Comparison of ENCODE assay signal across 19 cellular contexts in the genomic region with DNA sequence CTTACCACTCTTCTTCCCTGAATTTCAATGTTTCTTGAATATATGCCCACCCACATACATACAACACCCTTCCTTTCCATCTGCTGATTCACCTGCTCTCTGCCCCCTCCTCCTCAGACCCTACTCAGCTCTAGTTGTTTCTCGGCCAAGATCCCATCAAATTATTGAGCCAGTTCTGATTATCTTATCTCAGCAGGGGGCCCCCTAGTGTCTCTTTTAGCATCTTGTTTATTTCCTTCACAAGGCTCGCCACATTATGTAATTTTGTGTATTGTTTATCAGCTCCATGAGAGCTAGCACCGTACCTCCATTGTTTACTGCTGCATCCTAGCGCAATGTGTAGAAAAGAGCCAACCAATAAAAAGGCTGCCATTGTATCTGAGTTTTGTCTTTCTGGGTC.
A peak's percentile ranks its signal among the peaks of the same experiment; 100 is the strongest.
DNase-seq lines count a peak whose midpoint lies in the region; ATAC-seq and TF ChIP-seq lines count a peak whose summit lies in the region.
"Had no signal": no experiment of that assay in that cellular context is flagged by ENCODE, and none has a peak within 500 bp of the region (broad histone marks: within the 10 kb centered on the region; RNA-seq: fewer than 3 reads in every experiment).

No MANE protein-coding gene starts in this region.

- intact Hi-C loops in left ventricle myocardium inferior (cut with micrococcal nuclease): no loop called here
- intact Hi-C loops in Right ventricle myocardium inferior (cut with DNase I): no loop called here
- intact Hi-C loops in OCI-LY7 (cut with micrococcal nuclease; ENCODE audit: unreplicated experiment): no loop called here

- BruUV-seq in OCI-LY7 (replicated peaks; lab: Mats Ljungman, UMichigan): no TSS peak

- H3K4me1 ChIP-seq in left ventricle myocardium inferior (peaks cover 17% of the 10 kb centered on the region), OCI-LY7 (ENCODE audit: insufficient read depth, low read length, poor library complexity, severe bottlenecking) (no peaks in the 10 kb centered on the region)

- H3K36me3 ChIP-seq in left ventricle myocardium inferior (no peaks in the 10 kb centered on the region), OCI-LY7 (ENCODE audit: insufficient read depth, low read length) (no peaks in the 10 kb centered on the region)
- H3K36me3 ChIP-seq: cardiac muscle cell had no signal

- no peaks in the 10 kb centered on the region for H3K9me2 ChIP-seq in OCI-LY7 (ENCODE audit: insufficient read depth, low read length)

- no peak for ATAC-seq in Right ventricle myocardium inferior
- ATAC-seq: stimulated activated naive B cell treated with anti-CD40 and anti-IgM and Interleukin-4, amounts not matched to agents 10 μg/mL and 1 μg/mL and 100 μg/mL, for 72 hours had no signal

- peak; percentile 9 for TF ChIP-seq CTCF in left ventricle myocardium inferior (IDR thresholded peaks at IDR 0.05; ENCODE audit: borderline replicate concordance)
- peak; percentile 67 for TF ChIP-seq CTCF in OCI-LY7 (conservative IDR thresholded peaks at IDR 0.05; ENCODE audit: low read length)
- TF ChIP-seq CTCF in epithelial cell of proximal tubule (conservative IDR thresholded peaks at IDR 0.05; ENCODE audit: low read depth, low read length): peak; percentile 52

- H3K4me3 ChIP-seq in left ventricle myocardium inferior (no peak overlapping the region), OCI-LY7 (ENCODE audit: low read depth, low read length, poor library complexity, severe bottlenecking) (no peak overlapping the region), epithelial cell of proximal tubule (ENCODE audit: low read depth, low read length) (no peak overlapping the region)
- H3K4me3 ChIP-seq: cardiac muscle cell had no signal

- CTCF ChIA-PET in OCI-LY7 (lab: Charles Lee; ENCODE audit: unreplicated experiment): no interaction called here

- POLR2A ChIA-PET in OCI-LY7 (lab: Charles Lee): no interaction called here

- no peak for DNase-seq in left ventricle myocardium inferior
- DNase-seq in Right ventricle myocardium inferior (ENCODE audit: missing footprints): no peak
- peak; percentile 4 for DNase-seq in OCI-LY7 (ENCODE audit: low spot score)
- no peak for DNase-seq in epithelial cell of proximal tubule (ENCODE audit: low read depth)
- DNase-seq in 8988T: no peak
- no peak for DNase-seq in AG08395 (ENCODE audit: low spot score)
- DNase-seq in NCI-H748 (lab: John Stamatoyannopoulos, UW; ENCODE audit: unreplicated experiment): no peak
- no peak for DNase-seq in NCI-H446 (lab: John Stamatoyannopoulos, UW)
- DNase-seq: ACHN; activated CD8-positive, alpha-beta memory T cell treated with anti-CD3 and anti-CD28 coated beads, Interleukin-2, amount 50 U/mL, for 4 hours; activated naive CD4-positive, alpha-beta T cell treated with anti-CD3 and anti-CD28 coated beads for 36 hours; midbrain; NCI-H1092 treated with DMSO at 0.1 percent for 48 hours; NCI-H2227 treated with DMSO at 0.1 percent for 48 hours; nucleus accumbens; small intestine; stimulated activated naive B cell treated with anti-CD40 and anti-IgM and Interleukin-4, amounts not matched to agents 10 μg/mL and 1 μg/mL and 100 μg/mL, for 72 hours; T-helper 1 cell had no signal

- H3K27me3 ChIP-seq in left ventricle myocardium inferior (ENCODE audit: low read depth): no peaks in the 10 kb centered on the region
- H3K27me3 ChIP-seq: cardiac muscle cell had no signal

- no peaks in the 10 kb centered on the region for H4K20me1 ChIP-seq in OCI-LY7 (ENCODE audit: insufficient read depth, low read length)

- H2AFZ ChIP-seq in OCI-LY7 (ENCODE audit: low read length): no peak overlapping the region

- H3K79me2 ChIP-seq in OCI-LY7 (ENCODE audit: insufficient read depth, low read depth, low read length): no peaks in the 10 kb centered on the region

- H3K9me3 ChIP-seq in left ventricle myocardium inferior (replicated peaks) (no peaks in the 10 kb centered on the region), OCI-LY7 (ENCODE audit: low read length) (no peaks in the 10 kb centered on the region)

- no peak overlapping the region for H3K27ac ChIP-seq in left ventricle myocardium inferior (replicated peaks)
- no peak overlapping the region for H3K27ac ChIP-seq in OCI-LY7 (ENCODE audit: low read depth, low read length, poor library complexity, severe bottlenecking)
- H3K27ac ChIP-seq: cardiac muscle cell had no signal

- no peak overlapping the region for H3K4me2 ChIP-seq in OCI-LY7 (ENCODE audit: low read length)

Comparison
In these comparisons a context has a peak if more than half of its experiments do, and no peak if none do; other contexts are left out.
1. CTCF ChIP-seq: peak in every context shown above with its lines; median percentile 67 in OCI-LY7; 52 in epithelial cell of proximal tubule; 9 in left ventricle myocardium inferior.